In genomic region chr14:95303552-95303951, GRCh38 we compare ENCODE assay signal across 21 cellular contexts. TPM values are rescaled to one million over a fixed set of nuclear protein-coding genes. Genes with fewer than 3 reads are reported as not detected.
DNase-seq lines count a peak whose midpoint lies in the region; ATAC-seq lines count a peak whose summit lies in the region.
"Had no signal": no experiment of that assay in that cellular context is flagged by ENCODE, and none has a peak within 500 bp of the region (broad histone marks: within the 10 kb centered on the region; RNA-seq: fewer than 3 reads in every experiment).

No MANE protein-coding gene starts in this region.

- peaks cover 2% of the 10 kb centered on the region for H3K27me3 Mint-ChIP-seq in activated CD4-positive, alpha-beta T cell treated with anti-CD3 and anti-CD28 coated beads, Interleukin-2, amount 10 ng/mL, durations not matched to agents 24 days and 14 days
- H3K27me3 Mint-ChIP-seq: stimulated activated naive CD8-positive, alpha-beta T cell treated with anti-CD3 and anti-CD28 coated beads, Interleukin-15, Interleukin-2, amounts not matched to agents 100 ng/mL and 50 ng/mL, for 24 hours had no signal

- H3K4me3 Mint-ChIP-seq in activated CD4-positive, alpha-beta T cell treated with anti-CD3 and anti-CD28 coated beads, Interleukin-2, amount 10 ng/mL, durations not matched to agents 24 days and 14 days, result no peak overlapping the region
- H3K4me3 Mint-ChIP-seq: activated naive CD4-positive, alpha-beta T cell treated with anti-CD3 and anti-CD28 coated beads for 36 hours; activated T-cell treated with anti-CD3 and anti-CD28 coated beads, Interleukin-2, amount 50 U/mL, for 72 hours; HFFc6; stimulated activated naive CD8-positive, alpha-beta T cell treated with anti-CD3 and anti-CD28 coated beads, Interleukin-15, Interleukin-2, amounts not matched to agents 100 ng/mL and 50 ng/mL, for 24 hours had no signal

- H3K4me1 Mint-ChIP-seq in activated CD4-positive, alpha-beta T cell treated with anti-CD3 and anti-CD28 coated beads, Interleukin-2, amount 10 ng/mL, durations not matched to agents 24 days and 14 days, result no peaks in the 10 kb centered on the region

- ATAC-seq in GM21737 (IDR thresholded peaks at IDR 0.05; ENCODE audit: unreplicated experiment), result no peak
- ATAC-seq: activated T-cell treated with anti-CD3 and anti-CD28 coated beads, Interleukin-2, amount 50 U/mL, for 72 hours; Panc1 had no signal

- no peaks in the 10 kb centered on the region for H3K9me3 Mint-ChIP-seq in activated CD4-positive, alpha-beta T cell treated with anti-CD3 and anti-CD28 coated beads, Interleukin-2, amount 10 ng/mL, durations not matched to agents 24 days and 14 days
- H3K9me3 Mint-ChIP-seq: activated naive CD4-positive, alpha-beta T cell treated with anti-CD3 and anti-CD28 coated beads for 36 hours; activated T-cell treated with anti-CD3 and anti-CD28 coated beads, Interleukin-2, amount 50 U/mL, for 72 hours; HFFc6; stimulated activated naive CD8-positive, alpha-beta T cell treated with anti-CD3 and anti-CD28 coated beads, Interleukin-15, Interleukin-2, amounts not matched to agents 100 ng/mL and 50 ng/mL, for 24 hours had no signal

- peak in 2 of 3 experiments; percentile 9 to 21 for DNase-seq in NCI-H1417 (lab: John Stamatoyannopoulos, UW)
- DNase-seq in NCI-H1417 treated with DMSO at 0.1 percent for 48 hours (lab: John Stamatoyannopoulos, UW), result no peak
- DNase-seq in NCI-H524 (lab: John Stamatoyannopoulos, UW), result peak; percentile 92 to 94
- peak; percentile 81 for DNase-seq in globus pallidus (ENCODE audit: low spot score)
- peak; percentile 78 for DNase-seq in putamen (ENCODE audit: low spot score)
- DNase-seq in activated CD4-positive, alpha-beta T cell treated with anti-CD3 and anti-CD28 coated beads, Interleukin-2, amount 10 ng/mL, durations not matched to agents 24 days and 14 days, result no peak
- no peak for DNase-seq in islet precursor cell
- DNase-seq: activated CD4-positive, alpha-beta T cell treated with anti-CD3 and anti-CD28 coated beads for 1 hour; activated naive CD4-positive, alpha-beta T cell treated with anti-CD3 and anti-CD28 coated beads for 36 hours; activated T-cell treated with anti-CD3 and anti-CD28 coated beads, Interleukin-2, amount 50 U/mL, for 72 hours; amniotic stem cell; Caco-2; EL; GM23248; HFFc6; NK-92 treated with Interleukin-12 subunit alpha and Interleukin-12 subunit beta, amount 100 ng/mL, for 24 hours; stimulated activated CD4-positive, alpha-beta T cell treated with anti-CD3 and anti-CD28 coated beads, Interleukin-4, amount 100 ng/mL, for 24 hours; T-helper 1 cell had no signal

- intact Hi-C loops in activated CD4-positive, alpha-beta T cell treated with anti-CD3 and anti-CD28 coated beads, Interleukin-2, amount 10 ng/mL, durations not matched to agents 24 days and 14 days (cut with micrococcal nuclease), result no loop called here

- no peaks in the 10 kb centered on the region for H3K36me3 Mint-ChIP-seq in activated CD4-positive, alpha-beta T cell treated with anti-CD3 and anti-CD28 coated beads, Interleukin-2, amount 10 ng/mL, durations not matched to agents 24 days and 14 days (ENCODE audit: low read depth)

- no peak overlapping the region for H3K27ac Mint-ChIP-seq in activated CD4-positive, alpha-beta T cell treated with anti-CD3 and anti-CD28 coated beads, Interleukin-2, amount 10 ng/mL, durations not matched to agents 24 days and 14 days
- H3K27ac Mint-ChIP-seq: activated naive CD4-positive, alpha-beta T cell treated with anti-CD3 and anti-CD28 coated beads for 36 hours; activated T-cell treated with anti-CD3 and anti-CD28 coated beads, Interleukin-2, amount 50 U/mL, for 72 hours; HFFc6; stimulated activated naive CD8-positive, alpha-beta T cell treated with anti-CD3 and anti-CD28 coated beads, Interleukin-15, Interleukin-2, amounts not matched to agents 100 ng/mL and 50 ng/mL, for 24 hours had no signal

RNA-seq across cellular contexts. Expression of gene CLMN, which starts 16.2 kb away (rescaled TPM):
- 1.0 and 1.1 TPM in 2 replicates for total RNA-seq in activated CD4-positive, alpha-beta T cell treated with anti-CD3 and anti-CD28 coated beads, Interleukin-2, amount 10 ng/mL, durations not matched to agents 24 days and 14 days

Comparison
In these comparisons a context has a peak if more than half of its experiments do, and no peak if none do; other contexts are left out.
1. DNase-seq: peak in NCI-H1417 (2 of 3), NCI-H524 (2 of 2), globus pallidus (single experiment) and putamen (single experiment); none in NCI-H1417 treated with DMSO at 0.1 percent for 48 hours (single experiment), activated CD4-positive, alpha-beta T cell treated with anti-CD3 and anti-CD28 coated beads, Interleukin-2, amount 10 ng/mL, durations not matched to agents 24 days and 14 days (single experiment) and islet precursor cell (single experiment).